In genomic region chr18:46199515-46200147, GRCh38 we compare ENCODE assay signal across 10 cellular contexts.
DNase-seq lines count a peak whose midpoint lies in the region; ATAC-seq, FAIRE-seq and TF ChIP-seq lines count a peak whose summit lies in the region.
"Had no signal": no experiment of that assay in that cellular context is flagged by ENCODE, and none has a peak within 500 bp of the region (broad histone marks: within the 10 kb centered on the region; RNA-seq: fewer than 3 reads in every experiment).

No MANE protein-coding gene starts in this region.

- no peak overlapping the region for H3K4me2 ChIP-seq in OCI-LY1 (ENCODE audit: low read length)
- no peak overlapping the region for H3K4me2 ChIP-seq in endothelial cell of umbilical vein (ENCODE audit: insufficient read depth, low read length)
- H3K4me2 ChIP-seq: BLaER1 treated with 17β-estradiol and CSF1 and Interleukin-3, amounts not matched to agents 10 nM and 100 nM had no signal

- H3K4me1 ChIP-seq in OCI-LY1 (ENCODE audit: insufficient read depth, low read length, severe bottlenecking) (peaks cover 38% of the 10 kb centered on the region), endothelial cell of umbilical vein (ENCODE audit: control insufficient read depth, extremely low read depth, insufficient read depth, low read length) (peaks cover 5% of the 10 kb centered on the region), gastrocnemius medialis (peaks cover 26 to 35% of the 10 kb centered on the region in 2 donors), heart right ventricle (peaks cover 0 to 45% (median 28%) of the 10 kb centered on the region in 9 donors)

- TF ChIP-seq CTCF in OCI-LY1 (IDR thresholded peaks at IDR 0.05; ENCODE audit: low read length) (no peak), endothelial cell of umbilical vein (IDR thresholded peaks at IDR 0.05; ENCODE audit: extremely low read depth in 1 of 2, insufficient read depth in 1 of 2, low read depth in 1 of 2, low read length in 2 of 2) (no peak), gastrocnemius medialis (IDR thresholded peaks at IDR 0.05 in 4 of 5, conservative IDR thresholded peaks at IDR 0.05 in 1 of 5) (no peak), heart right ventricle (IDR thresholded peaks at IDR 0.05) (no peak)

- no peaks in the 10 kb centered on the region; the same call in 1 of the 2 replicates for H3F3A ChIP-seq in OCI-LY1 (ENCODE audit: insufficient read depth, low read length)

- FAIRE-seq in endothelial cell of umbilical vein (lab: Jason Lieb, UNC): peak; percentile 37

- H3K9me3 ChIP-seq in OCI-LY1 (ENCODE audit: low read length) (no peaks in the 10 kb centered on the region), endothelial cell of umbilical vein (replicated peaks; ENCODE audit: control insufficient read depth, insufficient read depth, low read length) (no peaks in the 10 kb centered on the region), gastrocnemius medialis (no peaks in the 10 kb centered on the region), heart right ventricle (no peaks in the 10 kb centered on the region)
- H3K9me3 ChIP-seq: BLaER1 treated with 17β-estradiol and CSF1 and Interleukin-3, amounts not matched to agents 10 nM and 100 nM had no signal

- intact Hi-C loops in activated CD4-positive, alpha-beta T cell treated with anti-CD3 and anti-CD28 coated beads, Interleukin-2, amount 10 ng/mL, durations not matched to agents 24 days and 14 days (cut with micrococcal nuclease): loop anchor here (2.0 kb wide), 1 partner anchor 13 kb away; no protein-coding TSS in a partner anchor
- intact Hi-C loops in endothelial cell of umbilical vein (cut with micrococcal nuclease): no loop called here
- intact Hi-C loops in gastrocnemius medialis (cut with DNase I; ENCODE audit: low total_unique reads): no loop called here
- intact Hi-C loops in heart right ventricle (cut with DNase I): no loop called here

- in situ Hi-C loops in gastrocnemius medialis (cut with MboI; ENCODE audit: low sequenced_read_pairs in 4 of 4): no loop called here

- TF ChIP-seq POLR2A in endothelial cell of umbilical vein (IDR thresholded peaks at IDR 0.05; ENCODE audit: low read depth, low read length) (no peak), gastrocnemius medialis (IDR thresholded peaks at IDR 0.05) (no peak)

- WGBS in heart right ventricle, 2 donors: 80 to 86% methylated on average over 8 of the region's 8 CpGs

- H3K27ac Mint-ChIP-seq in activated CD4-positive, alpha-beta T cell treated with anti-CD3 and anti-CD28 coated beads, Interleukin-2, amount 10 ng/mL, durations not matched to agents 24 days and 14 days: peak overlapping the region; percentile 71

- H3K27me3 ChIP-seq in OCI-LY1 (ENCODE audit: insufficient read depth, low read length) (no peaks in the 10 kb centered on the region), endothelial cell of umbilical vein (ENCODE audit: control insufficient read depth in 2 of 2, insufficient read depth in 2 of 2, low read length in 2 of 2) (no peaks in the 10 kb centered on the region), gastrocnemius medialis (no peaks in the 10 kb centered on the region), heart right ventricle (no peaks in the 10 kb centered on the region)
- H3K27me3 ChIP-seq: BLaER1 treated with 17β-estradiol and CSF1 and Interleukin-3, amounts not matched to agents 10 nM and 100 nM; cardiac muscle cell had no signal

- BruUV-seq in endothelial cell of umbilical vein (replicated peaks; lab: Mats Ljungman, UMichigan): no TSS peak

- DNase-seq in activated CD4-positive, alpha-beta T cell treated with anti-CD3 and anti-CD28 coated beads, Interleukin-2, amount 10 ng/mL, durations not matched to agents 24 days and 14 days: no peak
- no peak for DNase-seq in activated CD4-positive, alpha-beta T cell treated with anti-CD3 and anti-CD28 coated beads for 4 hours
- DNase-seq in endothelial cell of umbilical vein (ENCODE audit: low read depth, low spot score) (peak; percentile 47), gastrocnemius medialis (no peak), iPS-NIHi11 (ENCODE audit: low spot score) (no peak), heart right ventricle (no peak)

- POLR2A ChIA-PET in endothelial cell of umbilical vein (lab: Charles Lee): no interaction called here

- H3K36me3 Mint-ChIP-seq in activated CD4-positive, alpha-beta T cell treated with anti-CD3 and anti-CD28 coated beads, Interleukin-2, amount 10 ng/mL, durations not matched to agents 24 days and 14 days (ENCODE audit: low read depth): peaks cover 24% of the 10 kb centered on the region

- H3K9me2 ChIP-seq in OCI-LY1 (ENCODE audit: low read depth, low read length): no peaks in the 10 kb centered on the region

- no peaks in the 10 kb centered on the region for H3K9me3 Mint-ChIP-seq in activated CD4-positive, alpha-beta T cell treated with anti-CD3 and anti-CD28 coated beads, Interleukin-2, amount 10 ng/mL, durations not matched to agents 24 days and 14 days

- CTCF ChIA-PET in endothelial cell of umbilical vein (lab: Charles Lee): interaction anchor here (0.8 to 6.6 kb wide), 7 partner anchors 10 to 459 kb away, joined by 3 to 49 read pairs (median 5); a partner anchor contains a TSS

- H3K4me3 ChIP-seq in OCI-LY1 (ENCODE audit: low read depth, low read length, poor library complexity, severe bottlenecking) (no peak overlapping the region), endothelial cell of umbilical vein (replicated peaks in 1 of 3; ENCODE audit: insufficient read depth in 1 of 3, low read depth in 1 of 3, low read length in 3 of 3) (no peak overlapping the region), gastrocnemius medialis (no peak overlapping the region), heart right ventricle (no peak overlapping the region)
- H3K4me3 ChIP-seq: BLaER1 treated with 17β-estradiol and CSF1 and Interleukin-3, amounts not matched to agents 10 nM and 100 nM; cardiac muscle cell had no signal

- H3K79me2 ChIP-seq in OCI-LY1 (ENCODE audit: insufficient read depth, low read length): peaks cover 90% of the 10 kb centered on the region
- peaks cover 33% of the 10 kb centered on the region for H3K79me2 ChIP-seq in endothelial cell of umbilical vein (ENCODE audit: control insufficient read depth, insufficient read depth, low read length)

- dilution Hi-C loops in endothelial cell of umbilical vein (cut with MboI; ENCODE audit: extremely low pct_ligation_motif_present, low sequenced_read_pairs): no loop called here

- H3K27ac ChIP-seq in OCI-LY1 (ENCODE audit: low read depth, low read length, poor library complexity, severe bottlenecking) (peak overlapping the region; percentile 56), endothelial cell of umbilical vein (ENCODE audit: insufficient read depth, low read depth, low read length) (peak overlapping the region; percentile 16), gastrocnemius medialis (peak overlapping the region; percentile 2 to 45 (median 4)), heart right ventricle (no peak overlapping the region)
- H3K27ac ChIP-seq: cardiac muscle cell had no signal

- H3K36me3 ChIP-seq in OCI-LY1 (ENCODE audit: insufficient read depth, low read length): peaks cover 3% of the 10 kb centered on the region
- H3K36me3 ChIP-seq in endothelial cell of umbilical vein (ENCODE audit: control insufficient read depth in 2 of 2, extremely low read depth in 1 of 2, insufficient read depth in 2 of 2, low read length in 2 of 2): no peaks in the 10 kb centered on the region
- H3K36me3 ChIP-seq in gastrocnemius medialis: no peaks in the 10 kb centered on the region
- peaks cover 0 to 5% (median 0%) of the 10 kb centered on the region in 9 donors for H3K36me3 ChIP-seq in heart right ventricle
- H3K36me3 ChIP-seq: cardiac muscle cell had no signal

- no peaks in the 10 kb centered on the region for H3K9me1 ChIP-seq in endothelial cell of umbilical vein (replicated peaks; ENCODE audit: control insufficient read depth, extremely low read depth, insufficient read depth, low read length)

- H3K9ac ChIP-seq in OCI-LY1 (ENCODE audit: low read length) (no peak overlapping the region), endothelial cell of umbilical vein (replicated peaks; ENCODE audit: extremely low read depth, insufficient read depth, low read length) (no peak overlapping the region)
- H3K9ac ChIP-seq: BLaER1 treated with 17β-estradiol and CSF1 and Interleukin-3, amounts not matched to agents 10 nM and 100 nM had no signal

- ATAC-seq in gastrocnemius medialis: no peak
- ATAC-seq in GM21515 (IDR thresholded peaks at IDR 0.05; ENCODE audit: unreplicated experiment): no peak
- ATAC-seq in heart right ventricle: no peak

- H2AFZ ChIP-seq in OCI-LY1 (ENCODE audit: low read length) (no peak overlapping the region), endothelial cell of umbilical vein (ENCODE audit: low read depth, low read length) (no peak overlapping the region)

- no peaks in the 10 kb centered on the region for H3K27me3 Mint-ChIP-seq in activated CD4-positive, alpha-beta T cell treated with anti-CD3 and anti-CD28 coated beads, Interleukin-2, amount 10 ng/mL, durations not matched to agents 24 days and 14 days

- H3K4me1 Mint-ChIP-seq in activated CD4-positive, alpha-beta T cell treated with anti-CD3 and anti-CD28 coated beads, Interleukin-2, amount 10 ng/mL, durations not matched to agents 24 days and 14 days: peaks cover 44% of the 10 kb centered on the region

- H4K20me1 ChIP-seq in OCI-LY1 (ENCODE audit: insufficient read depth, low read length) (no peaks in the 10 kb centered on the region), endothelial cell of umbilical vein (replicated peaks; ENCODE audit: control insufficient read depth, extremely low read depth, insufficient read depth, low read length) (peaks cover 2% of the 10 kb centered on the region)

- H3K4me3 Mint-ChIP-seq in activated CD4-positive, alpha-beta T cell treated with anti-CD3 and anti-CD28 coated beads, Interleukin-2, amount 10 ng/mL, durations not matched to agents 24 days and 14 days: no peak overlapping the region

TF ChIP-seq in endothelial cell of umbilical vein, 7 proteins besides CTCF, POLR2A, EP300 and RAD21:
- TF ChIP-seq MAX (IDR thresholded peaks at IDR 0.05; ENCODE audit: insufficient read depth, insufficient read length): no peak
- no peak for TF ChIP-seq MYC (IDR thresholded peaks at IDR 0.05; ENCODE audit: low read depth, low read length)
- TF ChIP-seq FOS (IDR thresholded peaks at IDR 0.05; ENCODE audit: borderline replicate concordance, insufficient read depth, low read length): peak; percentile 20
- TF ChIP-seq EZH2 (IDR thresholded peaks at IDR 0.05; ENCODE audit: borderline replicate concordance, low read depth, low read length, severe bottlenecking): no peak
- no peak for TF ChIP-seq JUN (IDR thresholded peaks at IDR 0.05; ENCODE audit: borderline replicate concordance, insufficient read depth, insufficient read length, low read depth)
- TF ChIP-seq POLR2AphosphoS5 (IDR thresholded peaks at IDR 0.05; ENCODE audit: insufficient read depth, low read depth, low read length): no peak
- peak; percentile 48 for TF ChIP-seq GATA2 (IDR thresholded peaks at IDR 0.05; ENCODE audit: insufficient read depth, insufficient read length, low read depth, low read length)

Comparison
In these comparisons a context has a peak if more than half of its experiments do, and no peak if none do; other contexts are left out.
1. H3K27ac ChIP-seq: peak in OCI-LY1 (single experiment), endothelial cell of umbilical vein (single experiment) and gastrocnemius medialis (4 of 4); none in heart right ventricle (0 of 10).